Comparison of ENCODE assay signal across 8 cellular contexts in the genomic region with DNA sequence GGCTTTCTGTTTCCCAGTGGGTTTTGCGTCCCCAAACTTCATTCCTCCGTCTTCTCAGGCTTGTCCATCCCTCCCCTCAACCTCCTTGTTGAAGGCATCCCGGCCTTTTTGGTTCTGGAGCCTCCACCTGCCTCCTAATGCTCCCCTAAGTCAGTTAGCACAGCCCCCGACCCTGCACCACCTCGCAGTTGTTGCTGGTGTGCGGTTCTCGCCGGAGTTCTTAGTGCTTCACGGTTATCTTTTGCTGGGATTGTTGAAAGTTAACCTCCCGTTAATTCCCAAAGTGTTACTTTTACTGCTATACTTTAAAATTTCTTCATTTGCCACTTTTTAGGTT. TPM values are rescaled to one million over a fixed set of nuclear protein-coding genes. Genes with fewer than 3 reads are reported as not detected.
DNase-seq lines count a peak whose midpoint lies in the region; ATAC-seq and TF ChIP-seq lines count a peak whose summit lies in the region.

No MANE protein-coding gene starts in this region.

- BruUV-seq in A673 (replicated peaks; lab: Mats Ljungman, UMichigan), result no TSS peak

- H3K36me3 ChIP-seq in A673 (ENCODE audit: insufficient read depth, low read length, poor library complexity, severe bottlenecking), result no peaks in the 10 kb centered on the region
- peaks cover 3% of the 10 kb centered on the region; the same call in 1 of the 2 replicates for H3K36me3 ChIP-seq in HUES48 (ENCODE audit: control insufficient read depth, insufficient read depth, low read length)

- H3K27me3 ChIP-seq in A673 (replicated peaks; ENCODE audit: insufficient read depth, low read depth, low read length, poor library complexity), result no peaks in the 10 kb centered on the region
- H3K27me3 ChIP-seq in HUES48 (ENCODE audit: control insufficient read depth, insufficient read depth, low read length), result peaks cover 8% of the 10 kb centered on the region; the same call in 1 of the 2 replicates
- H3K27me3 ChIP-seq in mononuclear cell (ENCODE audit: insufficient read depth, low read length), result no peaks in the 10 kb centered on the region

- CTCF ChIA-PET in A673 (lab: Charles Lee), result no interaction called here

- ATAC-seq in GM19438 (IDR thresholded peaks at IDR 0.05; ENCODE audit: low read depth, unreplicated experiment), result peak; percentile 17

- POLR2A ChIA-PET in A673 (lab: Charles Lee; ENCODE audit: low non-redundant PET), result no interaction called here

- peak overlapping the region; percentile 86 for H3K9ac ChIP-seq in HUES48 (ENCODE audit: low read depth, low read length)

- H3K27ac ChIP-seq in A673 (ENCODE audit: low read depth, low read length, poor library complexity, severe bottlenecking) (peak overlapping the region; percentile 94), HUES48 (ENCODE audit: low read depth, low read length) (peak overlapping the region; percentile 94)

- TF ChIP-seq CTCF in A673 (conservative IDR thresholded peaks at IDR 0.05; ENCODE audit: low read depth, low read length), result no peak
- no peak for TF ChIP-seq CTCF in cardiac fibroblast (IDR thresholded peaks at IDR 0.05; ENCODE audit: low read depth, low read length)

- H3K9me3 ChIP-seq in A673 (ENCODE audit: low read depth, low read length, poor library complexity, severe bottlenecking) (no peaks in the 10 kb centered on the region), HUES48 (ENCODE audit: control insufficient read depth, insufficient read depth, low read length) (no peaks in the 10 kb centered on the region), mononuclear cell (ENCODE audit: low read depth, low read length) (no peaks in the 10 kb centered on the region)

- H3K4me3 ChIP-seq in A673 (ENCODE audit: low read depth, low read length, poor library complexity, severe bottlenecking) (peak overlapping the region; percentile 89), HUES48 (ENCODE audit: low read depth, low read length) (peak overlapping the region; percentile 99), cardiac fibroblast (replicated peaks in 1 of 2; ENCODE audit: low read depth in 2 of 2, low read length in 2 of 2) (peak overlapping the region; percentile 85 to 99), mononuclear cell (ENCODE audit: low read length) (peak overlapping the region; percentile 72)

- no peak for DNase-seq in A673 (ENCODE audit: low spot score)
- DNase-seq in cardiac fibroblast (ENCODE audit: low read depth in 2 of 2), result no peak
- DNase-seq in GM03348 (ENCODE audit: low spot score), result no peak
- no peak for DNase-seq in NCI-H2227 (lab: John Stamatoyannopoulos, UW; ENCODE audit: unreplicated experiment)
- DNase-seq in RKO (ENCODE audit: low spot score), result no peak

- H3K4me1 ChIP-seq in A673 (ENCODE audit: insufficient read depth, low read length, poor library complexity, severe bottlenecking) (peaks cover 4% of the 10 kb centered on the region), HUES48 (ENCODE audit: control insufficient read depth, insufficient read depth, low read length) (peaks cover 7% of the 10 kb centered on the region), mononuclear cell (ENCODE audit: insufficient read depth, low read length) (peaks cover 23% of the 10 kb centered on the region)

- intact Hi-C loops in A673 (cut with micrococcal nuclease; ENCODE audit: unreplicated experiment), result loop anchor here (2.0 kb wide), 2 partner anchors 55 to 105 kb away; partner anchors contain the start of gene RNF145

RNA-seq across cellular contexts. Expression of gene UBLCP1, which starts 0.4 kb away (rescaled TPM):
- 23.5 and 23.8 TPM in 2 replicates for total RNA-seq in A673 (2021)
- 25.4 TPM for total RNA-seq in mononuclear cell

RNA-seq across cellular contexts. Expression of gene RNF145, which starts 54.2 kb away (rescaled TPM):
- total RNA-seq in A673 (2021) (103 and 132 TPM in 2 replicates), mononuclear cell (26.4 TPM)
